2 cellular contexts compared by ENCODE assay signal in genomic region chr7:103702982-103703381, GRCh38.
TF ChIP-seq lines count a peak whose summit lies in the region.

No MANE protein-coding gene starts in this region.

TF ChIP-seq in HepG2, 621 proteins besides CTCF, POLR2A, EP300 and RAD21 (continued from another document):
- TF ChIP-seq RORA (CRISPR knock-in tag; IDR thresholded peaks at IDR 0.05) (no peak), FOXA3 (CRISPR knock-in tag; IDR thresholded peaks at IDR 0.05) (no peak)

TF ChIP-seq in K562, 482 proteins besides CTCF, POLR2A, EP300 and RAD21:
- TF ChIP-seq PRDM10 (IDR thresholded peaks at IDR 0.05; ENCODE audit: partially characterized antibody) (peak; percentile 42), SRSF7 (optimal IDR thresholded peaks at IDR 0.05; ENCODE audit: low read depth, low read length) (no peak), ATF4 (CRISPR knock-in tag; IDR thresholded peaks at IDR 0.05) (no peak), MEF2D (tag; conservative IDR thresholded peaks at IDR 0.05; ENCODE audit: low read depth) (no peak), ZBTB2 (IDR thresholded peaks at IDR 0.05) (no peak), ZBTB9 (CRISPR knock-in tag; IDR thresholded peaks at IDR 0.05) (no peak), MEIS2 (IDR thresholded peaks at IDR 0.05; ENCODE audit: partially characterized antibody) (peak; percentile 8), DPF2 (IDR thresholded peaks at IDR 0.05) (no peak)
